19 cellular contexts compared by ENCODE assay signal in genomic region chr14:104756477-104757237, GRCh38. TPM values are rescaled to one million over a fixed set of nuclear protein-coding genes. Genes with fewer than 3 reads are reported as not detected.
DNase-seq lines count a peak whose midpoint lies in the region; ATAC-seq and TF ChIP-seq lines count a peak whose summit lies in the region.
"Had no signal": no experiment of that assay in that cellular context is flagged by ENCODE, and none has a peak within 500 bp of the region (broad histone marks: within the 10 kb centered on the region; RNA-seq: fewer than 3 reads in every experiment).

No MANE protein-coding gene starts in this region.

- no peaks in the 10 kb centered on the region for H3K27me3 Mint-ChIP-seq in activated CD4-positive, alpha-beta memory T cell treated with anti-CD3 and anti-CD28 coated beads, Interleukin-2, amount 10 ng/mL, durations not matched to agents 7 days and 5 days
- no peaks in the 10 kb centered on the region for H3K27me3 Mint-ChIP-seq in activated CD4-positive, alpha-beta memory T cell treated with anti-CD3 and anti-CD28 coated beads for 36 hours
- no peaks in the 10 kb centered on the region for H3K27me3 Mint-ChIP-seq in activated naive CD8-positive, alpha-beta T cell treated with anti-CD3 and anti-CD28 coated beads for 36 hours
- H3K27me3 Mint-ChIP-seq: activated T-helper 17 cell treated with anti-CD3 and anti-CD28 coated beads, Interleukin-2, amount 50 U/mL, for 72 hours had no signal

- no peak for ATAC-seq in stimulated activated effector memory CD8-positive, alpha-beta T cell treated with anti-CD3 and anti-CD28 coated beads, Interleukin-12 subunit alpha, Interleukin-12 subunit beta, amount 100 ng/mL, for 72 hours
- no peak for ATAC-seq in HG02973 (IDR thresholded peaks at IDR 0.05; ENCODE audit: unreplicated experiment)
- ATAC-seq: activated T-helper 17 cell treated with anti-CD3 and anti-CD28 coated beads, Interleukin-2, amount 50 U/mL, for 72 hours had no signal

- no peak for TF ChIP-seq EP300 in esophagus muscularis mucosa (IDR thresholded peaks at IDR 0.05)

- intact Hi-C loops in activated CD4-positive, alpha-beta memory T cell treated with anti-CD3 and anti-CD28 coated beads for 36 hours (cut with micrococcal nuclease), result no loop called here
- intact Hi-C loops in esophagus muscularis mucosa (cut with DNase I), result no loop called here

- H3K36me3 Mint-ChIP-seq in activated CD4-positive, alpha-beta memory T cell treated with anti-CD3 and anti-CD28 coated beads, Interleukin-2, amount 10 ng/mL, durations not matched to agents 7 days and 5 days (ENCODE audit: low read depth), result peaks cover 40% of the 10 kb centered on the region
- peaks cover 35% of the 10 kb centered on the region for H3K36me3 Mint-ChIP-seq in activated CD4-positive, alpha-beta memory T cell treated with anti-CD3 and anti-CD28 coated beads for 36 hours
- peaks cover 34% of the 10 kb centered on the region for H3K36me3 Mint-ChIP-seq in activated naive CD8-positive, alpha-beta T cell treated with anti-CD3 and anti-CD28 coated beads for 36 hours
- H3K36me3 Mint-ChIP-seq in stimulated activated effector memory CD8-positive, alpha-beta T cell treated with anti-CD3 and anti-CD28 coated beads, Interleukin-12 subunit alpha, Interleukin-12 subunit beta, amount 100 ng/mL, for 72 hours, result peaks cover 78% of the 10 kb centered on the region

- H3K36me3 ChIP-seq in esophagus muscularis mucosa, result peaks cover 38 to 66% (median 60%) of the 10 kb centered on the region in 4 donors

- peak overlapping the region; percentile 40 for H3K27ac Mint-ChIP-seq in activated CD4-positive, alpha-beta memory T cell treated with anti-CD3 and anti-CD28 coated beads, Interleukin-2, amount 10 ng/mL, durations not matched to agents 7 days and 5 days
- no peak overlapping the region for H3K27ac Mint-ChIP-seq in activated CD4-positive, alpha-beta memory T cell treated with anti-CD3 and anti-CD28 coated beads for 36 hours
- peak overlapping the region; percentile 77 for H3K27ac Mint-ChIP-seq in activated naive CD8-positive, alpha-beta T cell treated with anti-CD3 and anti-CD28 coated beads for 36 hours
- peak overlapping the region; percentile 67 for H3K27ac Mint-ChIP-seq in stimulated activated effector memory CD8-positive, alpha-beta T cell treated with anti-CD3 and anti-CD28 coated beads, Interleukin-12 subunit alpha, Interleukin-12 subunit beta, amount 100 ng/mL, for 72 hours
- H3K27ac Mint-ChIP-seq: activated T-helper 17 cell treated with anti-CD3 and anti-CD28 coated beads, Interleukin-2, amount 50 U/mL, for 72 hours had no signal

- H3K27ac ChIP-seq in HL-60 (replicated peaks) (peak overlapping the region; percentile 99), esophagus muscularis mucosa (replicated peaks in 1 of 4) (no peak overlapping the region)
- H3K27ac ChIP-seq: adrenal gland, coronary artery, VCaP had no signal

- H3K4me3 ChIP-seq in HL-60 (replicated peaks; ENCODE audit: insufficient read depth, low read length) (0 out of 2 replicates have a peak overlapping the region, but pooled peaks have one; percentile 10), esophagus muscularis mucosa (no peak overlapping the region)
- H3K4me3 ChIP-seq: adrenal gland, coronary artery, smooth muscle cell had no signal

- H3K27me3 ChIP-seq in HL-60 (ENCODE audit: insufficient read depth, poor library complexity, severe bottlenecking) (no peaks in the 10 kb centered on the region), esophagus muscularis mucosa (no peaks in the 10 kb centered on the region)
- H3K27me3 ChIP-seq: adrenal gland had no signal

- POLR2A ChIA-PET in activated CD4-positive, alpha-beta memory T cell treated with anti-CD3 and anti-CD28 coated beads, Interleukin-2, amount 10 ng/mL, durations not matched to agents 7 days and 5 days (lab: Charles Lee), result no interaction called here
- POLR2A ChIA-PET in activated CD4-positive, alpha-beta memory T cell treated with anti-CD3 and anti-CD28 coated beads for 36 hours (lab: Charles Lee), result no interaction called here

- 78% methylated on average over 17 of the region's 27 CpGs for WGBS in esophagus muscularis mucosa

- no peaks in the 10 kb centered on the region for H3K9me3 Mint-ChIP-seq in activated CD4-positive, alpha-beta memory T cell treated with anti-CD3 and anti-CD28 coated beads, Interleukin-2, amount 10 ng/mL, durations not matched to agents 7 days and 5 days
- no peaks in the 10 kb centered on the region for H3K9me3 Mint-ChIP-seq in activated CD4-positive, alpha-beta memory T cell treated with anti-CD3 and anti-CD28 coated beads for 36 hours
- no peaks in the 10 kb centered on the region for H3K9me3 Mint-ChIP-seq in activated naive CD8-positive, alpha-beta T cell treated with anti-CD3 and anti-CD28 coated beads for 36 hours
- no peaks in the 10 kb centered on the region for H3K9me3 Mint-ChIP-seq in stimulated activated effector memory CD8-positive, alpha-beta T cell treated with anti-CD3 and anti-CD28 coated beads, Interleukin-12 subunit alpha, Interleukin-12 subunit beta, amount 100 ng/mL, for 72 hours
- H3K9me3 Mint-ChIP-seq: activated T-helper 17 cell treated with anti-CD3 and anti-CD28 coated beads, Interleukin-2, amount 50 U/mL, for 72 hours had no signal

- DNase-seq in activated CD4-positive, alpha-beta memory T cell treated with anti-CD3 and anti-CD28 coated beads, Interleukin-2, amount 10 ng/mL, durations not matched to agents 7 days and 5 days, result no peak
- no peak for DNase-seq in activated CD4-positive, alpha-beta memory T cell treated with anti-CD3 and anti-CD28 coated beads for 36 hours
- DNase-seq in HL-60 (ENCODE audit: low read depth in 1 of 2, low spot score in 1 of 2) (peak; percentile 75 to 88), esophagus muscularis mucosa (ENCODE audit: extremely low spot score) (no peak)
- no peak for DNase-seq in activated naive CD8-positive, alpha-beta T cell treated with anti-CD3 and anti-CD28 coated beads for 36 hours
- no peak for DNase-seq in stimulated activated effector memory CD8-positive, alpha-beta T cell treated with anti-CD3 and anti-CD28 coated beads, Interleukin-12 subunit alpha, Interleukin-12 subunit beta, amount 100 ng/mL, for 72 hours (ENCODE audit: low spot score in 2 of 2)
- no peak for DNase-seq in activated CD4-positive, CD25-positive, alpha-beta regulatory T cell treated with anti-CD3 and anti-CD28 coated beads, Interleukin-2, amount 50 U/mL, for 72 hours
- DNase-seq: adrenal gland; midbrain; NCI-H187; NCI-H774; OCI-M1; Right ventricle myocardium superior; stimulated activated CD4-positive, alpha-beta T cell treated with anti-CD3 and anti-CD28 coated beads, Interleukin-4, amount 100 ng/mL, for 1 hour had no signal

- H3K4me3 Mint-ChIP-seq in activated CD4-positive, alpha-beta memory T cell treated with anti-CD3 and anti-CD28 coated beads, Interleukin-2, amount 10 ng/mL, durations not matched to agents 7 days and 5 days, result no peak overlapping the region
- H3K4me3 Mint-ChIP-seq in activated CD4-positive, alpha-beta memory T cell treated with anti-CD3 and anti-CD28 coated beads for 36 hours, result no peak overlapping the region
- H3K4me3 Mint-ChIP-seq in activated naive CD8-positive, alpha-beta T cell treated with anti-CD3 and anti-CD28 coated beads for 36 hours, result peak overlapping the region; percentile 34
- H3K4me3 Mint-ChIP-seq in stimulated activated effector memory CD8-positive, alpha-beta T cell treated with anti-CD3 and anti-CD28 coated beads, Interleukin-12 subunit alpha, Interleukin-12 subunit beta, amount 100 ng/mL, for 72 hours, result no peak overlapping the region
- H3K4me3 Mint-ChIP-seq: activated T-helper 17 cell treated with anti-CD3 and anti-CD28 coated beads, Interleukin-2, amount 50 U/mL, for 72 hours had no signal

- H3K9me3 ChIP-seq in esophagus muscularis mucosa, result no peaks in the 10 kb centered on the region
- H3K9me3 ChIP-seq: adrenal gland had no signal

- TF ChIP-seq CTCF in HL-60 (IDR thresholded peaks at IDR 0.05; ENCODE audit: insufficient read depth, low read length), result no peak
- no peak for TF ChIP-seq CTCF in esophagus muscularis mucosa (IDR thresholded peaks at IDR 0.05)

- peaks cover 42% of the 10 kb centered on the region for H3K4me1 Mint-ChIP-seq in activated CD4-positive, alpha-beta memory T cell treated with anti-CD3 and anti-CD28 coated beads, Interleukin-2, amount 10 ng/mL, durations not matched to agents 7 days and 5 days
- H3K4me1 Mint-ChIP-seq in activated CD4-positive, alpha-beta memory T cell treated with anti-CD3 and anti-CD28 coated beads for 36 hours (ENCODE audit: low read depth), result peaks cover 22% of the 10 kb centered on the region
- H3K4me1 Mint-ChIP-seq in activated naive CD8-positive, alpha-beta T cell treated with anti-CD3 and anti-CD28 coated beads for 36 hours, result peaks cover 42% of the 10 kb centered on the region
- H3K4me1 Mint-ChIP-seq in stimulated activated effector memory CD8-positive, alpha-beta T cell treated with anti-CD3 and anti-CD28 coated beads, Interleukin-12 subunit alpha, Interleukin-12 subunit beta, amount 100 ng/mL, for 72 hours, result peaks cover 38% of the 10 kb centered on the region

- peaks cover 23 to 58% (median 49%) of the 10 kb centered on the region in 4 donors for H3K4me1 ChIP-seq in esophagus muscularis mucosa

- TF ChIP-seq POLR2A in esophagus muscularis mucosa (IDR thresholded peaks at IDR 0.05; ENCODE audit: low read depth), result no peak

- CTCF ChIA-PET in activated CD4-positive, alpha-beta memory T cell treated with anti-CD3 and anti-CD28 coated beads, Interleukin-2, amount 10 ng/mL, durations not matched to agents 7 days and 5 days (lab: Charles Lee), result interaction anchor here (1.3 kb wide), 1 partner anchor 12 kb away, joined by 3 read pairs; no protein-coding TSS in a partner anchor
- CTCF ChIA-PET in activated CD4-positive, alpha-beta memory T cell treated with anti-CD3 and anti-CD28 coated beads for 36 hours (lab: Charles Lee), result interaction anchor here (0.5 to 2.0 kb wide), 3 partner anchors 12 to 58 kb away, joined by 3 to 7 read pairs (median 3); no protein-coding TSS in a partner anchor

RNA-seq across cellular contexts. Expression of gene SIVA1, which starts 3.7 kb away (rescaled TPM):
- 10 to 100 TPM; 87.0 to 96.2 TPM for total RNA-seq in activated CD4-positive, alpha-beta memory T cell treated with anti-CD3 and anti-CD28 coated beads, Interleukin-2, amount 10 ng/mL, durations not matched to agents 7 days and 5 days
- total RNA-seq in activated CD4-positive, alpha-beta memory T cell treated with anti-CD3 and anti-CD28 coated beads for 36 hours, result 100 to 1,000 TPM in 1 of 2 experiments, 10 to 100 TPM in 1; 97.6 to 109 TPM
- total RNA-seq in activated naive CD8-positive, alpha-beta T cell treated with anti-CD3 and anti-CD28 coated beads for 36 hours, result 100 to 1,000 TPM; 137 to 147 TPM
- 100 to 1,000 TPM; 207 to 324 (median 290) TPM for total RNA-seq in esophagus muscularis mucosa

RNA-seq across cellular contexts. Expression of gene ADSS1, which starts 32.6 kb away (rescaled TPM):
- 1 to 10 TPM in 1 of 2 experiments, under 1 TPM in 1; 0.98 to 1.2 TPM for total RNA-seq in activated CD4-positive, alpha-beta memory T cell treated with anti-CD3 and anti-CD28 coated beads, Interleukin-2, amount 10 ng/mL, durations not matched to agents 7 days and 5 days
- 1 to 10 TPM; 2.3 to 3.3 TPM for total RNA-seq in activated CD4-positive, alpha-beta memory T cell treated with anti-CD3 and anti-CD28 coated beads for 36 hours
- 1 to 10 TPM in 1 of 2 experiments, under 1 TPM in 1; 0.87 to 1.7 TPM for total RNA-seq in activated naive CD8-positive, alpha-beta T cell treated with anti-CD3 and anti-CD28 coated beads for 36 hours
- 1 to 10 TPM; 4.3 to 7.9 (median 5.7) TPM for total RNA-seq in esophagus muscularis mucosa

RNA-seq across cellular contexts. Expression of gene AKT1, which starts 38.9 kb away (rescaled TPM):
- total RNA-seq in activated CD4-positive, alpha-beta memory T cell treated with anti-CD3 and anti-CD28 coated beads, Interleukin-2, amount 10 ng/mL, durations not matched to agents 7 days and 5 days, result 100 to 1,000 TPM; 157 to 162 TPM
- total RNA-seq in activated CD4-positive, alpha-beta memory T cell treated with anti-CD3 and anti-CD28 coated beads for 36 hours, result 100 to 1,000 TPM; 131 to 133 TPM
- total RNA-seq in activated naive CD8-positive, alpha-beta T cell treated with anti-CD3 and anti-CD28 coated beads for 36 hours, result 100 to 1,000 TPM; 112 TPM
- 100 to 1,000 TPM; 162 to 267 (median 187) TPM for total RNA-seq in esophagus muscularis mucosa

RNA-seq across cellular contexts. Expression of gene ZBTB42, which starts 44.2 kb away (rescaled TPM):
- total RNA-seq in activated CD4-positive, alpha-beta memory T cell treated with anti-CD3 and anti-CD28 coated beads, Interleukin-2, amount 10 ng/mL, durations not matched to agents 7 days and 5 days, result 1 to 10 TPM; 4.9 to 5.5 TPM
- total RNA-seq in activated CD4-positive, alpha-beta memory T cell treated with anti-CD3 and anti-CD28 coated beads for 36 hours, result 1 to 10 TPM; 3.1 to 3.4 TPM
- 1 to 10 TPM; 1.1 to 1.4 TPM for total RNA-seq in activated naive CD8-positive, alpha-beta T cell treated with anti-CD3 and anti-CD28 coated beads for 36 hours
- 1 to 10 TPM; 2.5 to 6.4 (median 4.9) TPM for total RNA-seq in esophagus muscularis mucosa

Comparison
In these comparisons a context has a peak if more than half of its experiments do, and no peak if none do; other contexts are left out.
1. DNase-seq: peak in HL-60 (2 of 2); none in activated CD4-positive, alpha-beta memory T cell treated with anti-CD3 and anti-CD28 coated beads, Interleukin-2, amount 10 ng/mL, durations not matched to agents 7 days and 5 days (single experiment), activated CD4-positive, alpha-beta memory T cell treated with anti-CD3 and anti-CD28 coated beads for 36 hours (single experiment), activated naive CD8-positive, alpha-beta T cell treated with anti-CD3 and anti-CD28 coated beads for 36 hours (single experiment), stimulated activated effector memory CD8-positive, alpha-beta T cell treated with anti-CD3 and anti-CD28 coated beads, Interleukin-12 subunit alpha, Interleukin-12 subunit beta, amount 100 ng/mL, for 72 hours (0 of 2), activated CD4-positive, CD25-positive, alpha-beta regulatory T cell treated with anti-CD3 and anti-CD28 coated beads, Interleukin-2, amount 50 U/mL, for 72 hours (single experiment) and esophagus muscularis mucosa (single experiment).